ENCODE assay signal across 8 cellular contexts in the genomic region with DNA sequence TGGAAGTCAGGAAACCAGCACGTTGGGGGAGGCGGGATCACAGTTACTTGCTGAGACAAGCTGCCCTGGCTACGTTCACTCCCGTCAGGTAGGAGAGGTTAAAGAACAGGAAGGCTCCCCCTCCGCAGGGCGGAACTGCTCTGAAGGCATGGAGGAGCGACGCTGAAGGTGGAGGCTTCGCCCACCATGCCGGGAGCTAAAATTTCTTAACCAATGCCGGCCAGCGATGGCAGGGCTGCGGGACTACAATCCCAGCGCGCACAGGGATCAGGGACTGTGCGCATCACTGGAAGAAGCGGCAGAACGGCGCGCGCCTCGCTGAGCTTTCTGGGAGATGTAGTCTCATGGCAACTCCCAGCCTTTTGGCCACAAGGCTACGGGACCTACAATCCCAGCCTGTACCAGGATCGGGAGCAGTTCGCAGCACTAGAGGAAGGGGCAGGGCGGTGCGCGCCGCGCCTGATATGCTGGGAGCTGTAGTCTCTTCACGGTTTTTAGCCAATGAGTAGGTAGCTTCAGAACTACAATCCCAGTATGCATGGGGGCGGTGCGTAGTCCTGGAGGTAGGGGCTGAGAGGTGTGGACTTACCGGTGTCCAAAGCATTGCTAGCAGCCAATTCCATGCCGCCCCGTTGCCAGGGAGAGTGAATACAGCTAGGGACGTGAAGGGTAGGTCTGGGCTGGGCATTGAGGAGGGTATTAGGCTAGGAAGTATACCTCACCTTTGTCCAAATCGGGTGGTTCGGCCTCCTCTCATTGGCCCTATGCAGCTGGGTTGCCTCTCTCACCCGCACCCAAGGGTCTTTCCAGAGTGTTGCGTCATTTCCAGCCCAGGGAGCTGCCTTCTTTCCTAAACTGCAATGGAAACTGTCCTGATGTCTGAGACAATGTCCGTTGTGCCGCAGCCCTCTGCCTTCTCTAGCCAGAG. TPM values are rescaled to one million over a fixed set of nuclear protein-coding genes. Genes with fewer than 3 reads are reported as not detected.
DNase-seq lines count a peak whose midpoint lies in the region; ATAC-seq and TF ChIP-seq lines count a peak whose summit lies in the region.

No MANE protein-coding gene starts in this region.

- peak; percentile 95 for ATAC-seq in GM18511 (IDR thresholded peaks at IDR 0.05; ENCODE audit: unreplicated experiment)
- ATAC-seq in HG03064 (IDR thresholded peaks at IDR 0.05; ENCODE audit: low read depth, unreplicated experiment): peak; percentile 92
- ATAC-seq in lung (ENCODE audit: insufficient read depth, low FRiP score): peak; percentile 99

- H3K9me3 ChIP-seq in effector memory CD4-positive, alpha-beta T cell (ENCODE audit: control insufficient read depth, low read length): no peaks in the 10 kb centered on the region
- no peaks in the 10 kb centered on the region for H3K9me3 ChIP-seq in lung (ENCODE audit: control insufficient read depth in 2 of 2, insufficient read depth in 1 of 2, low read length in 1 of 2)

- H3K36me3 ChIP-seq in effector memory CD4-positive, alpha-beta T cell (ENCODE audit: control insufficient read depth, insufficient read depth, low read length): no peaks in the 10 kb centered on the region
- no peaks in the 10 kb centered on the region for H3K36me3 ChIP-seq in lung (ENCODE audit: control insufficient read depth in 2 of 2, insufficient read depth in 2 of 2, low read length in 2 of 2)

- WGBS in lung, 2 donors: 0% methylated on average over 43 of the region's 43 CpGs

- peak overlapping the region; percentile 92 for H3K4me3 ChIP-seq in effector memory CD4-positive, alpha-beta T cell (ENCODE audit: insufficient read depth, low read depth, low read length, poor library complexity, severe bottlenecking)
- peak overlapping the region; percentile 75 for H3K4me3 ChIP-seq in lung

- H3K27ac ChIP-seq in effector memory CD4-positive, alpha-beta T cell (ENCODE audit: insufficient read depth, low read length, poor library complexity, severe bottlenecking): peak overlapping the region; percentile 64
- peak overlapping the region; percentile 66 to 86 for H3K27ac ChIP-seq in lung (ENCODE audit: low read depth in 1 of 2, low read length in 1 of 2)

- no peak for TF ChIP-seq CTCF in lung (IDR thresholded peaks at IDR 0.05; ENCODE audit: control extremely low read depth, extremely low read depth)

- no peaks in the 10 kb centered on the region for H3K27me3 ChIP-seq in effector memory CD4-positive, alpha-beta T cell (replicated peaks; ENCODE audit: control insufficient read depth, insufficient read depth, low read length, poor library complexity, severe bottlenecking)
- H3K27me3 ChIP-seq in lung (ENCODE audit: control insufficient read depth, insufficient read depth): no peaks in the 10 kb centered on the region

- H3K4me1 ChIP-seq in effector memory CD4-positive, alpha-beta T cell (ENCODE audit: control insufficient read depth, insufficient read depth, low read length, poor library complexity, severe bottlenecking): no peaks in the 10 kb centered on the region
- no peaks in the 10 kb centered on the region for H3K4me1 ChIP-seq in lung (ENCODE audit: control insufficient read depth in 2 of 2, insufficient read depth in 2 of 2, low read length in 2 of 2)

- DNase-seq in NCI-H345 treated with DMSO at 0.1 percent for 48 hours (lab: John Stamatoyannopoulos, UW; ENCODE audit: unreplicated experiment): peak; percentile 62
- DNase-seq in activated CD8-positive, alpha-beta memory T cell treated with anti-CD3 and anti-CD28 coated beads for 1 hour (ENCODE audit: extremely low read depth in 1 of 2, low read depth in 1 of 2): peak; percentile 8 to 41
- peak; percentile 7 to 41 (median 32) for DNase-seq in effector memory CD4-positive, alpha-beta T cell
- DNase-seq in lung (ENCODE audit: low spot score): peak; percentile 96
- DNase-seq in stimulated activated CD4-positive, alpha-beta T cell treated with anti-CD3 and anti-CD28 coated beads, TNF-alpha, amount 100 ng/mL, for 1 hour (ENCODE audit: low read depth in 3 of 3, low spot score in 1 of 3): peak; percentile 2 to 53 (median 25)
- no peak for DNase-seq in GDM1 (lab: John Stamatoyannopoulos, UW)

RNA-seq across cellular contexts. Expression of gene ZNF682, which starts 12.8 kb away (rescaled TPM):
- total RNA-seq in lung: 10 to 100 TPM in 1 of 2 donors, 1 to 10 TPM in 1; 9.6 to 17.7 TPM
- polyA plus RNA-seq in lung: 10 to 100 TPM in 1 of 2 donors, 1 to 10 TPM in 1; 2.0 to 16.1 TPM

RNA-seq across cellular contexts. Expression of gene ZNF90, which starts 25.7 kb away (rescaled TPM):
- 10 to 100 TPM in 1 of 2 donors, 1 to 10 TPM in 1; 4.9 to 25.1 TPM for total RNA-seq in lung
- polyA plus RNA-seq in lung: 1 to 10 TPM in 1 of 2 donors, under 1 TPM in 1; 0.76 to 3.3 TPM
